ENCODE assay signal across 10 cellular contexts in the genomic region with DNA sequence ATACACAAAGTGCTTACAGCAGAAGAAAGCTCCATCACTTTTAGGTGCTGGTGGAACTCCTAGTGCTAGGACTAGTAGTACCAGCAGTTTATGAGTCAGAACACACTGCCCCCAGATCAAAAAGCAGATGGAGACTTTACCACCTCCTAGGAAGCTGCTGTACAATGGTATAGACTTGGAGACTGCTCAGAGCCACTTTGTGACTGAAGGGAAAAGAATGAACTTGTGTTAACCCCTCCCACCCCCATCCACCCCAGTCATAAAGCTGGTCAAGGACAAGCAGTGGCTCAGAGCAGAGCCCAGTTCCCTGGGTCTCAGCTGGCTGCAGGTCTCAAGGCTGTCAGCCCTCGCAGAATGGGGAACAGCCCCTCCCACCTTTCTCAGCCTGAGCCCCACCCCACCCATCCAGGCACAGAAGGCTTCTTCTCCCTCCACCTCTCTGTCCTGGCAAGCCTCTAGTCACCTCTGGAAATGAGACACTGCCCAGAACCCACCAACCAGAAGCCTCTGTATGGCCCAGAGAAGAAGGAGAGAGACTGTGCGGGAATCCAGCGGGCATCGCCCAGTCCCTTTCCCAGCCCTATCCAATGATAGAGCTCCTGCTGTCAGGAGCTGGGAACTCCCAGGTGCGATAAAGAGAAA. TPM values are rescaled to one million over a fixed set of nuclear protein-coding genes. Genes with fewer than 3 reads are reported as not detected.
DNase-seq lines count a peak whose midpoint lies in the region; ATAC-seq and TF ChIP-seq lines count a peak whose summit lies in the region.
"Had no signal": no experiment of that assay in that cellular context is flagged by ENCODE, and none has a peak within 500 bp of the region (broad histone marks: within the 10 kb centered on the region; RNA-seq: fewer than 3 reads in every experiment).

No MANE protein-coding gene starts in this region.

- H3K36me3 ChIP-seq in MG63 = peaks cover 6% of the 10 kb centered on the region; the same call in 1 of the 2 replicates

- no peaks in the 10 kb centered on the region for H3K9me3 ChIP-seq in MG63

- H3K36me3 Mint-ChIP-seq in osteocyte (ENCODE audit: unreplicated experiment) = no peaks in the 10 kb centered on the region

- peak overlapping the region; percentile 51 for H3K27ac Mint-ChIP-seq in osteocyte (ENCODE audit: unreplicated experiment)

- no peaks in the 10 kb centered on the region for H3K27me3 Mint-ChIP-seq in osteocyte (ENCODE audit: unreplicated experiment)

- no peak overlapping the region for H3K4me3 ChIP-seq in MG63

- TF ChIP-seq CTCF in osteocyte (IDR thresholded peaks at IDR 0.05) = no peak

- ATAC-seq in HG02798 (IDR thresholded peaks at IDR 0.05; ENCODE audit: poor library complexity, unreplicated experiment) (no peak), GM21367 (IDR thresholded peaks at IDR 0.05; ENCODE audit: unreplicated experiment) (no peak)

- no peaks in the 10 kb centered on the region for H3K27me3 ChIP-seq in MG63

- DNase-seq in CD1c-positive myeloid dendritic cell (ENCODE audit: extremely low spot score) (peak; percentile 52), MG63 (peak; percentile 64), dermis blood vessel endothelial cell (peak; percentile 57), osteocyte (ENCODE audit: extremely low spot score, unreplicated experiment) (no peak), NCI-H1105 (lab: John Stamatoyannopoulos, UW) (no peak), NCI-H2029 (lab: John Stamatoyannopoulos, UW) (no peak)
- DNase-seq: cortex of kidney; stimulated activated CD4-positive, alpha-beta T cell treated with anti-CD3 and anti-CD28 coated beads, Interleukin-1b, Interleukin-23, amount 100 ng/mL, for 48 hours had no signal

- H3K9me3 Mint-ChIP-seq in osteocyte (ENCODE audit: unreplicated experiment) = no peaks in the 10 kb centered on the region

- no peak overlapping the region for H3K4me3 Mint-ChIP-seq in osteocyte (ENCODE audit: unreplicated experiment)

- H3K4me1 Mint-ChIP-seq in osteocyte (ENCODE audit: unreplicated experiment) = peaks cover 61% of the 10 kb centered on the region

RNA-seq across cellular contexts. Expression of gene PACSIN2, which starts 23.8 kb away (rescaled TPM):
- total RNA-seq in MG63 (2014; rRNA removed; shearing (Covaris generic); ENCODE audit: low replicate concordance) = 45.4 and 46.2 TPM in 2 replicates
- 68.9 and 93.6 TPM in 2 replicates for total RNA-seq in dermis blood vessel endothelial cell
- 51.0 and 51.7 TPM in 2 replicates for total RNA-seq in osteocyte

Comparison
In these comparisons a context has a peak if more than half of its experiments do, and no peak if none do; other contexts are left out.
1. DNase-seq: peak in CD1c-positive myeloid dendritic cell (single experiment), MG63 (single experiment) and dermis blood vessel endothelial cell (single experiment); none in osteocyte (single experiment), NCI-H1105 (single experiment) and NCI-H2029 (single experiment).